In the genomic region with DNA sequence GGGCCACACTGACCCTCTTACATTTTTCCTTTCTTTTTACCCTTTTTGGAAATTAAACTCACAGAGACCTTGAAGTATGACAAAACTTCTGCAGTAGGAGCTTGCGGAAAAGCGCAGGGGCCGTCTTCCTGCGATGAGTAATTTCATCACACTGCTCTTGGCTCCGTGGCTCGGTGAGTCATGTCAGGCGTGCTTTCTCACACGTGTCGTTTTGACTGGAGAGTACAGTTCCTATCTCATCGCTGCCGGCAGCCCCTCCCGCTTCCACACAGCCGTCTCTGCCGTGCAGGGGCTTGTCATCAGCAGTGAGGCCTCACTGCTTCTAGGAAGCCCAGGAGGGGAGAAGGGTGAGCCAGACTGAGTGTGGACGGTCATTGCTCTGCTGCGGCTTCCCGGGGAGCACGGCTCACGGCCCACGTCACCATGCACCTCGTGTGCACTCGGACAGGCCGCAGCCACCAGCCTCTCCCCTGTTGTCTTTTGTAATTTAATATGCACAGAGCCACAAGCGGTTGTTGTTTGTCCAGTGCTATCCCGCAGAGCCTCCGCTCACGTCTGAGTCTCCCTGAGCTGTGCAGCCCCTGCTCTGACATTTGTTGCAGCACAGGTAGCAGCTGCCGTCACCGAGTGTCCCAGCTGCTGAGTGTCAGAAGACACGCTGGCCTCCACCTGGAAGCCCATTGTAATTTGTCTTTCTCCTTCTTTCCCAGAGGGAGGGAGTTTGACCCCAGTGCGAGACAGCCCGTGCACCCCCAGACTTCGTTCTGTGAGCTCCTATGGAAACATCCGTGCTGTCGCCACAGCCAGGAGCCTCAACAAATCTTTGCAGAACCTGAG, we compare ENCODE assay signal across 8 cellular contexts.
DNase-seq lines count a peak whose midpoint lies in the region; ATAC-seq and TF ChIP-seq lines count a peak whose summit lies in the region.

No MANE protein-coding gene starts in this region.

- H3K27ac Mint-ChIP-seq in activated naive CD4-positive, alpha-beta T cell treated with anti-CD3 and anti-CD28 coated beads, Interleukin-2, amount 10 ng/mL, durations not matched to agents 7 days and 5 days: peak overlapping the region; percentile 95

- peak in 1 of 2 experiments; percentile 52; a peak in 1 of 4 replicates for TF ChIP-seq EP300 in SK-N-SH (IDR thresholded peaks at IDR 0.05; ENCODE audit: borderline replicate concordance in 1 of 2, low read depth in 1 of 2, low read length in 1 of 2)

- H3K4me3 ChIP-seq in SK-N-SH (ENCODE audit: low read depth in 2 of 2, low read length in 1 of 2): no peak overlapping the region
- H3K4me3 ChIP-seq in heart right ventricle: peak overlapping the region in 1 of 10 donors; percentile 6

- DNase-seq in SK-N-SH: no peak
- DNase-seq in activated naive CD4-positive, alpha-beta T cell treated with anti-CD3 and anti-CD28 coated beads, Interleukin-2, amount 10 ng/mL, durations not matched to agents 7 days and 5 days: peak; percentile 93
- peak; percentile 70 to 85 for DNase-seq in heart right ventricle
- peak; percentile 85 for DNase-seq in stimulated activated CD4-positive, alpha-beta T cell treated with anti-CD3 and anti-CD28 coated beads, Interleukin-12 subunit alpha, Interleukin-12 subunit beta, amount 100 ng/mL, for 4 hours
- DNase-seq in NCI-H2029 treated with DMSO at 0.1 percent for 48 hours (lab: John Stamatoyannopoulos, UW): no peak
- DNase-seq in NCI-H1105 treated with DMSO at 0.1 percent for 48 hours (lab: John Stamatoyannopoulos, UW): no peak

- H3K79me2 ChIP-seq in SK-N-SH (ENCODE audit: insufficient read depth): no peaks in the 10 kb centered on the region

- H3K27me3 Mint-ChIP-seq in activated naive CD4-positive, alpha-beta T cell treated with anti-CD3 and anti-CD28 coated beads, Interleukin-2, amount 10 ng/mL, durations not matched to agents 7 days and 5 days: no peaks in the 10 kb centered on the region

- peak overlapping the region; percentile 75 for H3K4me3 Mint-ChIP-seq in activated naive CD4-positive, alpha-beta T cell treated with anti-CD3 and anti-CD28 coated beads, Interleukin-2, amount 10 ng/mL, durations not matched to agents 7 days and 5 days

- H3K27me3 ChIP-seq in SK-N-SH (ENCODE audit: insufficient read depth) (no peaks in the 10 kb centered on the region), heart right ventricle (no peaks in the 10 kb centered on the region)

- no peak overlapping the region for H2AFZ ChIP-seq in SK-N-SH (ENCODE audit: low read depth)

- CTCF ChIA-PET in SK-N-SH (lab: Yijun Ruan, JAX): interaction anchor here (1.0 to 1.2 kb wide), 3 partner anchors 76 to 415 kb away, joined by 3 read pairs; no protein-coding TSS in a partner anchor
- CTCF ChIA-PET in activated naive CD4-positive, alpha-beta T cell treated with anti-CD3 and anti-CD28 coated beads, Interleukin-2, amount 10 ng/mL, durations not matched to agents 7 days and 5 days (lab: Charles Lee): interaction anchor here (0.6 to 2.2 kb wide), 5 partner anchors 15 to 59 kb away, joined by 3 to 8 read pairs (median 5); no protein-coding TSS in a partner anchor

- H3K36me3 Mint-ChIP-seq in activated naive CD4-positive, alpha-beta T cell treated with anti-CD3 and anti-CD28 coated beads, Interleukin-2, amount 10 ng/mL, durations not matched to agents 7 days and 5 days: peaks cover 70% of the 10 kb centered on the region

- 0 out of 2 replicates have a peak, but pooled peaks cover 3% of the 10 kb centered on the region for H4K20me1 ChIP-seq in SK-N-SH (ENCODE audit: insufficient read depth)

- intact Hi-C loops in heart right ventricle (cut with DNase I): no loop called here

- peaks cover 0 to 26% of the 10 kb centered on the region in 2 experiments; a peak in 3 of 4 replicates for H3K4me1 ChIP-seq in SK-N-SH (ENCODE audit: control insufficient read depth in 1 of 2, insufficient read depth in 2 of 2, low read depth in 1 of 2, low read length in 1 of 2)
- peaks cover 3 to 32% (median 16%) of the 10 kb centered on the region in 9 donors for H3K4me1 ChIP-seq in heart right ventricle

- TF ChIP-seq RAD21 in SK-N-SH (IDR thresholded peaks at IDR 0.05; ENCODE audit: low read length): no peak

- ATAC-seq in GM19035 (IDR thresholded peaks at IDR 0.05; ENCODE audit: unreplicated experiment): peak; percentile 77
- peak; percentile 57 for ATAC-seq in HG03439 (IDR thresholded peaks at IDR 0.05; ENCODE audit: unreplicated experiment)
- peak; percentile 84 to 96 (median 94) for ATAC-seq in heart right ventricle

- H3K9ac ChIP-seq in SK-N-SH: peak overlapping the region; percentile 59

- H3F3A ChIP-seq in SK-N-SH (replicated peaks; ENCODE audit: insufficient read depth): peaks cover 28% of the 10 kb centered on the region

- H3K36me3 ChIP-seq in SK-N-SH (replicated peaks in 1 of 2; ENCODE audit: control insufficient read depth in 1 of 2, insufficient read depth in 2 of 2, low read length in 1 of 2) (peaks cover 5 to 21% of the 10 kb centered on the region in 2 experiments), heart right ventricle (peaks cover 0 to 62% (median 3%) of the 10 kb centered on the region in 9 donors)

- no peaks in the 10 kb centered on the region for H3K9me3 Mint-ChIP-seq in activated naive CD4-positive, alpha-beta T cell treated with anti-CD3 and anti-CD28 coated beads, Interleukin-2, amount 10 ng/mL, durations not matched to agents 7 days and 5 days

- WGBS in SK-N-SH (ENCODE audit: low lambda C conversion rate): 55% methylated on average over 35 of the region's 35 CpGs
- WGBS in heart right ventricle, 2 donors: 48 to 50% methylated on average over 35 of the region's 35 CpGs

- TF ChIP-seq CTCF in SK-N-SH (IDR thresholded peaks at IDR 0.05): 0 out of 2 replicates have a peak, but pooled peaks have one; percentile 16
- TF ChIP-seq CTCF in heart right ventricle (IDR thresholded peaks at IDR 0.05): no peak

- H3K9me3 ChIP-seq in SK-N-SH (no peaks in the 10 kb centered on the region), heart right ventricle (no peaks in the 10 kb centered on the region)

- H3K4me1 Mint-ChIP-seq in activated naive CD4-positive, alpha-beta T cell treated with anti-CD3 and anti-CD28 coated beads, Interleukin-2, amount 10 ng/mL, durations not matched to agents 7 days and 5 days: peaks cover 91% of the 10 kb centered on the region

- peak overlapping the region; percentile 62 for H3K4me2 ChIP-seq in SK-N-SH

- H3K27ac ChIP-seq in SK-N-SH (ENCODE audit: low read depth in 2 of 2, low read length in 1 of 2): peak overlapping the region; percentile 51 to 87; a peak in 3 of 4 replicates
- H3K27ac ChIP-seq in heart right ventricle: peak overlapping the region in 5 of 10 donors; percentile 5 to 81 (median 52)

- no peaks in the 10 kb centered on the region for H3K9me2 ChIP-seq in SK-N-SH

- POLR2A ChIA-PET in SK-N-SH (lab: Yijun Ruan, JAX): no interaction called here

TF ChIP-seq in SK-N-SH, 30 proteins besides CTCF, POLR2A, EP300 and RAD21 (continues in another document):
- TF ChIP-seq TAF1 (IDR thresholded peaks at IDR 0.05; ENCODE audit: borderline replicate concordance, low read depth, low read length) (no peak), RCOR1 (IDR thresholded peaks at IDR 0.05; ENCODE audit: low read length) (no peak), JUND (IDR thresholded peaks at IDR 0.05) (peak; percentile 72), MEF2A (IDR thresholded peaks at IDR 0.05; ENCODE audit: borderline replicate concordance, low read depth) (no peak), TCF12 (IDR thresholded peaks at IDR 0.05) (peak; percentile 64), MXI1 (IDR thresholded peaks at IDR 0.05; ENCODE audit: low read depth, low read length) (no peak), POLR2AphosphoS5 (IDR thresholded peaks at IDR 0.05; ENCODE audit: low read depth, low read length) (no peak; the same call in 1 of the 2 replicates), YY1 (IDR thresholded peaks at IDR 0.05; ENCODE audit: low read depth) (no peak), GABPA (IDR thresholded peaks at IDR 0.05; ENCODE audit: low read depth) (no peak), RFX5 (IDR thresholded peaks at IDR 0.05; ENCODE audit: low read length) (no peak), NFIC (IDR thresholded peaks at IDR 0.05; ENCODE audit: borderline replicate concordance) (peak; percentile 87), TEAD4 (IDR thresholded peaks at IDR 0.05; ENCODE audit: borderline replicate concordance, insufficient read depth) (no peak), SMC3 (IDR thresholded peaks at IDR 0.05; ENCODE audit: low read depth, low read length) (no peak), SIN3A (IDR thresholded peaks at IDR 0.05; ENCODE audit: borderline replicate concordance, low read depth, low read length) (peak; percentile 88; the same call in 1 of the 2 replicates), FOXJ3 (CRISPR knock-in tag; IDR thresholded peaks at IDR 0.05) (no peak), RXRA (IDR thresholded peaks at IDR 0.05; ENCODE audit: borderline replicate concordance, low read depth) (no peak; the same call in 1 of the 2 replicates), EZH2phosphoT487 (IDR thresholded peaks at IDR 0.05; ENCODE audit: borderline replicate concordance, low read depth) (no peak)
- TF ChIP-seq, protein P1, sequence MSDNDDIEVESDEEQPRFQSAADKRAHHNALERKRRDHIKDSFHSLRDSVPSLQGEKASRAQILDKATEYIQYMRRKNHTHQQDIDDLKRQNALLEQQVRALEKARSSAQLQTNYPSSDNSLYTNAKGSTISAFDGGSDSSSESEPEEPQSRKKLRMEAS (IDR thresholded peaks at IDR 0.05; ENCODE audit: low read depth): peak; percentile 96
- TF ChIP-seq, protein P2, sequence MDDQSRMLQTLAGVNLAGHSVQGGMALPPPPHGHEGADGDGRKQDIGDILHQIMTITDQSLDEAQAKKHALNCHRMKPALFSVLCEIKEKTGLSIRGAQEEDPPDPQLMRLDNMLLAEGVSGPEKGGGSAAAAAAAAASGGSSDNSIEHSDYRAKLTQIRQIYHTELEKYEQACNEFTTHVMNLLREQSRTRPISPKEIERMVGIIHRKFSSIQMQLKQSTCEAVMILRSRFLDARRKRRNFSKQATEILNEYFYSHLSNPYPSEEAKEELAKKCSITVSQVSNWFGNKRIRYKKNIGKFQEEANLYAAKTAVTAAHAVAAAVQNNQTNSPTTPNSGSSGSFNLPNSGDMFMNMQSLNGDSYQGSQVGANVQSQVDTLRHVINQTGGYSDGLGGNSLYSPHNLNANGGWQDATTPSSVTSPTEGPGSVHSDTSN (IDR thresholded peaks at IDR 0.05): peak; percentile 68

Comparison
In these comparisons a context has a peak if more than half of its experiments do, and no peak if none do; other contexts are left out.
1. DNase-seq: peak in activated naive CD4-positive, alpha-beta T cell treated with anti-CD3 and anti-CD28 coated beads, Interleukin-2, amount 10 ng/mL, durations not matched to agents 7 days and 5 days (single experiment), heart right ventricle (2 of 2) and stimulated activated CD4-positive, alpha-beta T cell treated with anti-CD3 and anti-CD28 coated beads, Interleukin-12 subunit alpha, Interleukin-12 subunit beta, amount 100 ng/mL, for 4 hours (single experiment); none in SK-N-SH (single experiment), NCI-H2029 treated with DMSO at 0.1 percent for 48 hours (single experiment) and NCI-H1105 treated with DMSO at 0.1 percent for 48 hours (single experiment).
2. Peak in every context shown above with its lines, with median percentiles within 50 percentile points of each other: ATAC-seq.